In genomic region chr20:51961964-51962761, GRCh38 we compare ENCODE assay signal across 21 cellular contexts.
DNase-seq lines count a peak whose midpoint lies in the region; ATAC-seq and TF ChIP-seq lines count a peak whose summit lies in the region.
"Had no signal": no experiment of that assay in that cellular context is flagged by ENCODE, and none has a peak within 500 bp of the region (broad histone marks: within the 10 kb centered on the region; RNA-seq: fewer than 3 reads in every experiment).

No MANE protein-coding gene starts in this region.

- H3K27ac Mint-ChIP-seq in MCF 10A (ENCODE audit: low read depth, unreplicated experiment) (no peak overlapping the region), mesothelial cell of epicardium (peak overlapping the region; percentile 55)
- H3K27ac Mint-ChIP-seq: endodermal cell had no signal

- CTCF ChIA-PET in MCF 10A (lab: Yijun Ruan, JAX), result no interaction called here

- peak overlapping the region; percentile 11 for H3K9ac ChIP-seq in SK-N-MC (ENCODE audit: insufficient read length)
- H3K9ac ChIP-seq: BLaER1 treated with 17β-estradiol and CSF1 and Interleukin-3, amounts not matched to agents 10 nM and 100 nM; SK-N-SH had no signal

- TF ChIP-seq CTCF in breast epithelium (IDR thresholded peaks at IDR 0.05) (no peak), MCF 10A (IDR thresholded peaks at IDR 0.05; ENCODE audit: unreplicated experiment) (no peak), mesothelial cell of epicardium (IDR thresholded peaks at IDR 0.05; ENCODE audit: unreplicated experiment) (no peak)

- H3K27me3 Mint-ChIP-seq in MCF 10A (ENCODE audit: insufficient read depth, unreplicated experiment) (no peaks in the 10 kb centered on the region), mesothelial cell of epicardium (ENCODE audit: low read depth) (no peaks in the 10 kb centered on the region)

- intact Hi-C loops in breast epithelium (cut with DNase I; ENCODE audit: low total_unique reads), result no loop called here
- intact Hi-C loops in MCF 10A (cut with micrococcal nuclease), result loop anchor here (10.0 kb wide), 1 partner anchor 257 kb away; no protein-coding TSS in a partner anchor

- H3K9me3 Mint-ChIP-seq in MCF 10A (ENCODE audit: unreplicated experiment), result no peaks in the 10 kb centered on the region
- H3K9me3 Mint-ChIP-seq in mesothelial cell of epicardium, result no peaks in the 10 kb centered on the region
- H3K9me3 Mint-ChIP-seq: endodermal cell; naive thymus-derived CD8-positive, alpha-beta T cell had no signal

- H3K36me3 Mint-ChIP-seq in MCF 10A (ENCODE audit: insufficient read depth, unreplicated experiment) (no peaks in the 10 kb centered on the region), mesothelial cell of epicardium (no peaks in the 10 kb centered on the region)
- H3K36me3 Mint-ChIP-seq: naive thymus-derived CD8-positive, alpha-beta T cell had no signal

- POLR2A ChIA-PET in MCF 10A (lab: Yijun Ruan, JAX), result no interaction called here

- no peaks in the 10 kb centered on the region for H3K27me3 ChIP-seq in breast epithelium
- H3K27me3 ChIP-seq: BLaER1 treated with 17β-estradiol and CSF1 and Interleukin-3, amounts not matched to agents 10 nM and 100 nM; Peyer's patch had no signal

- H3K4me3 Mint-ChIP-seq in MCF 10A (ENCODE audit: unreplicated experiment), result no peak overlapping the region
- peak overlapping the region; percentile 44 for H3K4me3 Mint-ChIP-seq in mesothelial cell of epicardium
- H3K4me3 Mint-ChIP-seq: endodermal cell; naive thymus-derived CD8-positive, alpha-beta T cell had no signal

- H3K36me3 ChIP-seq in breast epithelium, result no peaks in the 10 kb centered on the region
- no peaks in the 10 kb centered on the region for H3K36me3 ChIP-seq in SK-N-MC (ENCODE audit: insufficient read depth, low read length)
- H3K36me3 ChIP-seq: BLaER1 treated with 17β-estradiol and CSF1 and Interleukin-3, amounts not matched to agents 10 nM and 100 nM; Peyer's patch; spleen had no signal

- H3K4me1 Mint-ChIP-seq in MCF 10A (ENCODE audit: insufficient read depth, unreplicated experiment), result no peaks in the 10 kb centered on the region
- H3K4me1 Mint-ChIP-seq in mesothelial cell of epicardium, result peaks cover 42% of the 10 kb centered on the region

- TF ChIP-seq POLR2A in breast epithelium (IDR thresholded peaks at IDR 0.05), result no peak

- H3K4me1 ChIP-seq in breast epithelium, result no peaks in the 10 kb centered on the region
- H3K4me1 ChIP-seq: Peyer's patch, psoas muscle had no signal

- BruUV-seq in MCF 10A (replicated peaks; lab: Mats Ljungman, UMichigan), result no TSS peak

- H3K4me3 ChIP-seq in breast epithelium (peak overlapping the region in 2 of 3 donors; percentile 9 to 31), SK-N-MC (peak overlapping the region; percentile 22)
- H3K4me3 ChIP-seq: A549; BLaER1 treated with 17β-estradiol and CSF1 and Interleukin-3, amounts not matched to agents 10 nM and 100 nM; Peyer's patch; psoas muscle had no signal

- no peak for DNase-seq in breast epithelium (ENCODE audit: low spot score in 2 of 2)
- DNase-seq in MCF 10A (ENCODE audit: unreplicated experiment), result no peak
- DNase-seq in SK-N-MC (ENCODE audit: low read depth, low spot score), result no peak
- DNase-seq in mesothelial cell of epicardium (ENCODE audit: low spot score in 2 of 2, unreplicated experiment in 2 of 2), result no peak
- no peak for DNase-seq in COR-L47 (lab: John Stamatoyannopoulos, UW)
- DNase-seq in G401 (ENCODE audit: low spot score), result no peak
- DNase-seq: activated gamma-delta T cell treated with Interleukin-2 at 50 U/mL for 16 hours; anterior cingulate cortex; endodermal cell; MV-4-11; naive thymus-derived CD8-positive, alpha-beta T cell; NCI-H2107; Peyer's patch; psoas muscle; SK-N-SH; spleen; T1000 had no signal

- in situ Hi-C loops in G401 (cut with HindIII; ENCODE audit: low sequenced_read_pairs), result no loop called here

- ATAC-seq in HG03196 (IDR thresholded peaks at IDR 0.05; ENCODE audit: unreplicated experiment) (no peak), GM21529 (IDR thresholded peaks at IDR 0.05; ENCODE audit: unreplicated experiment) (no peak)
- ATAC-seq: A549; naive thymus-derived CD8-positive, alpha-beta T cell; psoas muscle had no signal

- H3K27ac ChIP-seq in breast epithelium (no peak overlapping the region), SK-N-MC (no peak overlapping the region)
- H3K27ac ChIP-seq: A549; BLaER1 treated with 17β-estradiol and CSF1 and Interleukin-3, amounts not matched to agents 10 nM and 100 nM; Peyer's patch; psoas muscle; spleen had no signal

- H3K9me3 ChIP-seq in breast epithelium (no peaks in the 10 kb centered on the region), SK-N-MC (ENCODE audit: low read depth, low read length) (no peaks in the 10 kb centered on the region)
- H3K9me3 ChIP-seq: A549; BLaER1 treated with 17β-estradiol and CSF1 and Interleukin-3, amounts not matched to agents 10 nM and 100 nM; Peyer's patch; psoas muscle; SK-N-SH; spleen had no signal
